Comparison of ENCODE assay signal across 8 cellular contexts in genomic region chr2:207122914-207123744, GRCh38. TPM values are rescaled to one million over a fixed set of nuclear protein-coding genes. Genes with fewer than 3 reads are reported as not detected.
A peak's percentile ranks its signal among the peaks of the same experiment; 100 is the strongest.
DNase-seq lines count a peak whose midpoint lies in the region; ATAC-seq, FAIRE-seq and TF ChIP-seq lines count a peak whose summit lies in the region.

No MANE protein-coding gene starts in this region.

- H3K4me2 ChIP-seq in HCT116 (ENCODE audit: low read length) (peak overlapping the region; percentile 66), H1 (ENCODE audit: insufficient read depth in 1 of 2, low read depth in 2 of 2, low read length in 2 of 2) (no peak overlapping the region)

- no peak overlapping the region for H2BK5ac ChIP-seq in H1 (ENCODE audit: low read depth, low read length)

- no peak overlapping the region for H2BK12ac ChIP-seq in H1 (ENCODE audit: low read depth, low read length)

- DNase-seq in HCT116 (ENCODE audit: low read depth, low spot score): peak; percentile 59
- DNase-seq in activated CD4-positive, alpha-beta T cell treated with anti-CD3 and anti-CD28 coated beads, Interleukin-2, amount 50 U/mL, for 4 hours: peak; percentile 37 to 40
- DNase-seq in H1 (ENCODE audit: low read depth in 1 of 2, low spot score in 2 of 2): no peak
- peak; percentile 44 to 58 for DNase-seq in stimulated activated CD4-positive, alpha-beta T cell treated with anti-CD3 and anti-CD28 coated beads, Interleukin-4, amount 100 ng/mL, for 4 hours
- no peak for DNase-seq in coronary artery (ENCODE audit: low spot score)
- DNase-seq in superior temporal gyrus (ENCODE audit: extremely low spot score): no peak
- DNase-seq in mucosa of descending colon: no peak

- H3K36me3 ChIP-seq in HCT116 (ENCODE audit: control insufficient read depth in 1 of 2, insufficient read depth in 2 of 2, low read length in 2 of 2) (no peaks in the 10 kb centered on the region), H1 (ENCODE audit: control insufficient read depth in 2 of 4, insufficient read depth in 4 of 4, low read length in 3 of 4) (peaks cover 0 to 6% (median 2%) of the 10 kb centered on the region in 4 experiments; a peak in 2 of 8 replicates), mucosa of descending colon (ENCODE audit: low read depth) (no peaks in the 10 kb centered on the region)

- H3K14ac ChIP-seq in H1 (ENCODE audit: insufficient read length): no peak overlapping the region

- H4K8ac ChIP-seq in H1 (ENCODE audit: extremely low read depth, insufficient read depth, low read length): no peak overlapping the region

- no peaks in the 10 kb centered on the region for H4K20me1 ChIP-seq in HCT116 (ENCODE audit: insufficient read depth)
- H4K20me1 ChIP-seq in H1 (replicated peaks in 1 of 2; ENCODE audit: control insufficient read depth in 1 of 2, insufficient read depth in 2 of 2, low read length in 2 of 2): no peaks in the 10 kb centered on the region

- no peaks in the 10 kb centered on the region for H3K9me2 ChIP-seq in HCT116 (ENCODE audit: insufficient read depth)

- CTCF ChIA-PET in HCT116 (lab: Charles Lee): no interaction called here
- CTCF ChIA-PET in H1 (lab: Charles Lee; ENCODE audit: partially characterized antibody): interaction anchor here (0.6 to 1.7 kb wide), 7 partner anchors 14 to 350 kb away, joined by 3 to 6 read pairs (median 3); no protein-coding TSS in a partner anchor

- POLR2A ChIA-PET in HCT116 (lab: Charles Lee) (interaction anchor here (1.4 kb wide), 1 partner anchor 43 kb away, joined by 3 read pairs; the partner anchor contains the start of gene KLF7), H1 (lab: Charles Lee; ENCODE audit: partially characterized antibody) (interaction anchor here (1.7 to 1.8 kb wide), 3 partner anchors 10 to 43 kb away, joined by 4 to 8 read pairs (median 6); partner anchors contain the start of gene KLF7)

- H3K4me1 ChIP-seq in HCT116 (ENCODE audit: control insufficient read depth in 1 of 2, insufficient read depth in 2 of 2, low read length in 2 of 2): peaks cover 27 to 45% of the 10 kb centered on the region in 2 experiments
- peaks cover 6 to 18% (median 10%) of the 10 kb centered on the region in 4 experiments for H3K4me1 ChIP-seq in H1 (replicated peaks in 1 of 4; ENCODE audit: control insufficient read depth in 3 of 4, insufficient read depth in 4 of 4, low read length in 3 of 4)
- H3K4me1 ChIP-seq in mucosa of descending colon (ENCODE audit: low read depth): no peaks in the 10 kb centered on the region

- H3K23ac ChIP-seq in H1 (ENCODE audit: insufficient read length): no peak overlapping the region

- H3K4me3 ChIP-seq in HCT116 (replicated peaks in 1 of 2; ENCODE audit: low read depth in 1 of 2, low read length in 2 of 2) (no peak overlapping the region), H1 (ENCODE audit: extremely low read depth in 1 of 4, insufficient read depth in 2 of 4, low read depth in 3 of 4, low read length in 4 of 4) (no peak overlapping the region), coronary artery (no peak overlapping the region), mucosa of descending colon (no peak overlapping the region)

- H3K27me3 ChIP-seq in HCT116 (ENCODE audit: insufficient read depth, low read length) (no peaks in the 10 kb centered on the region), H1 (replicated peaks in 1 of 4; ENCODE audit: control insufficient read depth in 3 of 4, extremely low read depth in 1 of 4, insufficient read depth in 3 of 4, low read length in 3 of 4) (no peaks in the 10 kb centered on the region)

- no peak overlapping the region for H3K4ac ChIP-seq in H1 (replicated peaks; ENCODE audit: insufficient read length, low read depth, low read length)

- H3K79me1 ChIP-seq in H1 (ENCODE audit: low read depth, low read length): peaks cover 2% of the 10 kb centered on the region; the same call in 1 of the 2 replicates

- H4K91ac ChIP-seq in H1 (replicated peaks; ENCODE audit: insufficient read length, low read length): no peak overlapping the region

- no peak overlapping the region; the same call in 1 of the 2 replicates for H2AK5ac ChIP-seq in H1 (ENCODE audit: low read depth, low read length)

- no peak for TF ChIP-seq CTCF in HCT116 (IDR thresholded peaks at IDR 0.05 in 2 of 3, conservative IDR thresholded peaks at IDR 0.05 in 1 of 3; ENCODE audit: borderline replicate concordance in 1 of 3, insufficient read depth in 1 of 3, low read depth in 2 of 3, low read length in 2 of 3)
- no peak for TF ChIP-seq CTCF in H1 (IDR thresholded peaks at IDR 0.05; ENCODE audit: control extremely low read depth in 1 of 3, insufficient read depth in 1 of 3, low read depth in 1 of 3, low read length in 3 of 3)
- no peak for TF ChIP-seq CTCF in coronary artery (IDR thresholded peaks at IDR 0.05)
- TF ChIP-seq CTCF in mucosa of descending colon (IDR thresholded peaks at IDR 0.05): no peak

- WGBS in H1 (ENCODE audit: extremely low coverage in 1 of 2, insufficient coverage in 1 of 2, insufficient read length in 1 of 2, insufficient replicate concordance in 2 of 2, low coverage in 1 of 2, low lambda C conversion rate in 2 of 2, missing lambda C conversion rate in 1 of 2), 2 experiments: 77% methylated on average over 8 of the region's 8 CpGs; no CpG with 5 or more reads in 1 of the 2 experiments

- H3K18ac ChIP-seq in H1 (ENCODE audit: extremely low read depth, low read length): no peak overlapping the region

- no peak overlapping the region for H4K5ac ChIP-seq in H1 (ENCODE audit: insufficient read length, low read depth, low read length)

- peak overlapping the region; percentile 36 for H3K27ac ChIP-seq in HCT116 (ENCODE audit: low read depth, low read length)
- H3K27ac ChIP-seq in H1 (ENCODE audit: low read depth, low read length): no peak overlapping the region
- peak overlapping the region in 1 of 2 donors; percentile 33 for H3K27ac ChIP-seq in coronary artery

- H2AFZ ChIP-seq in HCT116 (ENCODE audit: low read depth, low read length, poor library complexity, severe bottlenecking) (no peak overlapping the region), H1 (ENCODE audit: low read length) (no peak overlapping the region)

- TF ChIP-seq RAD21 in HCT116 (IDR thresholded peaks at IDR 0.05; ENCODE audit: low read depth) (no peak), H1 (IDR thresholded peaks at IDR 0.05 in 1 of 2, conservative IDR thresholded peaks at IDR 0.05 in 1 of 2; ENCODE audit: low read depth in 2 of 2, low read length in 2 of 2) (no peak)

- no TSS peak for BruUV-seq in HCT116 (replicated peaks; lab: Mats Ljungman, UMichigan)

- H2BK20ac ChIP-seq in H1 (ENCODE audit: low read length): no peak overlapping the region

- no peak for TF ChIP-seq POLR2A in HCT116 (IDR thresholded peaks at IDR 0.05; ENCODE audit: borderline replicate concordance, extremely low read depth, insufficient read depth, insufficient read length)
- TF ChIP-seq POLR2A in H1 (IDR thresholded peaks at IDR 0.05; ENCODE audit: control extremely low read depth in 1 of 2, low read depth in 2 of 2, low read length in 2 of 2): no peak

- no peak overlapping the region for H3K9ac ChIP-seq in HCT116 (ENCODE audit: low read length)
- no peak overlapping the region; a peak in 1 of 7 replicates for H3K9ac ChIP-seq in H1 (replicated peaks in 1 of 4; ENCODE audit: extremely low read depth in 1 of 4, low read depth in 3 of 4, low read length in 3 of 4)

- H3K9me3 ChIP-seq in HCT116 (ENCODE audit: control insufficient read depth in 1 of 2, insufficient read depth in 1 of 2, low read depth in 1 of 2, low read length in 2 of 2) (no peaks in the 10 kb centered on the region), H1 (ENCODE audit: insufficient read depth in 2 of 2, low read depth in 1 of 2, low read length in 1 of 2) (no peaks in the 10 kb centered on the region), mucosa of descending colon (no peaks in the 10 kb centered on the region)

- no peaks in the 10 kb centered on the region for H3K79me2 ChIP-seq in HCT116 (ENCODE audit: insufficient read depth, low read length)
- H3K79me2 ChIP-seq in H1 (ENCODE audit: control insufficient read depth in 1 of 2, insufficient read depth in 2 of 2, low read length in 2 of 2): peaks cover 0 to 37% of the 10 kb centered on the region in 2 experiments; a peak in 2 of 4 replicates

- FAIRE-seq in H1 (lab: Jason Lieb, UNC): no peak

- intact Hi-C loops in HCT116 (cut with micrococcal nuclease) (no loop called here), mucosa of descending colon (cut with DNase I, micrococcal nuclease) (no loop called here)

- no peak for TF ChIP-seq EP300 in H1 (IDR thresholded peaks at IDR 0.05; ENCODE audit: borderline replicate concordance in 1 of 2, low read depth in 2 of 2, low read length in 2 of 2)

- H3K23me2 ChIP-seq in H1 (ENCODE audit: low read depth, low read length): no peaks in the 10 kb centered on the region

- no peak overlapping the region for H2BK15ac ChIP-seq in H1 (ENCODE audit: low read length)

- no peak overlapping the region for H3K56ac ChIP-seq in H1 (replicated peaks; ENCODE audit: insufficient read length, low read depth, low read length)

- ATAC-seq in HCT116 (peak; percentile 79), GM21390 (IDR thresholded peaks at IDR 0.05; ENCODE audit: unreplicated experiment) (no peak), mucosa of descending colon (no peak)

- RAD21 ChIA-PET in HCT116 (lab: Charles Lee; ENCODE audit: low non-redundant PET in 1 of 2, low total read pairs in 2 of 2, uncharacterized antibody in 2 of 2, unreplicated experiment in 2 of 2): interaction anchor here in 1 of 2 experiments (0.6 kb wide), 1 partner anchor 344 kb away, joined by 5 read pairs; no protein-coding TSS in a partner anchor

- no peak overlapping the region for H2BK120ac ChIP-seq in H1 (replicated peaks; ENCODE audit: low read depth, low read length)

TF ChIP-seq in HCT116, 20 proteins besides CTCF, POLR2A, EP300 and RAD21 (continues in another document):
- TF ChIP-seq JUND (IDR thresholded peaks at IDR 0.05) (peak; percentile 89), SP1 (IDR thresholded peaks at IDR 0.05; ENCODE audit: low read depth) (peak; percentile 82)

RNA-seq across cellular contexts. Expression of gene KLF7, which starts 42.6 kb away (rescaled TPM):
- total RNA-seq in HCT116 (2021; ENCODE audit: unreplicated experiment) (15.4 TPM), mucosa of descending colon (10 to 100 TPM in 2 of 3 donors, 1 to 10 TPM in 1; 6.7 to 32.7 (median 12.9) TPM)
- polyA plus RNA-seq in HCT116 (2012): 9.5 and 10.0 TPM in 2 replicates
- total RNA-seq in H1 (2021; fragmentation: NEBNext Ultra II Directional; extraction: Animal tissue kit (Norgen Biotek cat#: 25700)): 21.3 and 23.3 TPM in 2 replicates
- 9.6 and 19.3 TPM in 2 replicates for polyA plus RNA-seq in H1 (2011; rRNA removed)
- polyA plus RNA-seq in H1 (2011; cell fraction: cytosol; rRNA removed): 11.3 TPM
- 28.7 TPM for polyA plus RNA-seq in H1 (2011; cell fraction: nucleus; rRNA removed)
- polyA plus RNA-seq in H1 (2012, experiment 1 of 2): 7.7 to 13.3 TPM (median 12.2 TPM) in 4 replicates
- 1.4 TPM for polyA plus RNA-seq in H1 (2012, experiment 2 of 2)
- polyA plus RNA-seq in H1 (2013, experiment 1 of 2): 16.1 TPM
- 16.9 TPM for polyA plus RNA-seq in H1 (2013, experiment 2 of 2)
- polyA minus RNA-seq in H1 (2011; rRNA and poly(A)+ RNA removed): 21.9 and 35.0 TPM in 2 replicates
- polyA minus RNA-seq in H1 (2011; cell fraction: cytosol; rRNA and poly(A)+ RNA removed): 13.7 TPM
- 37.5 TPM for polyA minus RNA-seq in H1 (2011; cell fraction: nucleus; rRNA and poly(A)+ RNA removed)

Comparison
In these comparisons a context has a peak if more than half of its experiments do, and no peak if none do; other contexts are left out.
1. DNase-seq: peak in HCT116 (single experiment), activated CD4-positive, alpha-beta T cell treated with anti-CD3 and anti-CD28 coated beads, Interleukin-2, amount 50 U/mL, for 4 hours (2 of 2) and stimulated activated CD4-positive, alpha-beta T cell treated with anti-CD3 and anti-CD28 coated beads, Interleukin-4, amount 100 ng/mL, for 4 hours (2 of 2); none in H1 (0 of 2), coronary artery (single experiment), superior temporal gyrus (single experiment) and mucosa of descending colon (0 of 3).
2. Of the 16 proteins assayed by ChIP-seq in both H1 and HCT116: peak only in H1: none; only in HCT116: FOSL1, JUND, POLR2AphosphoS5, SIN3A and SP1; in both: MAX; in neither: 10.